Comparison of ENCODE assay signal across 2 cellular contexts in genomic region chr1:109484519-109484975, GRCh38.
TF ChIP-seq lines count a peak whose summit lies in the region.

No MANE protein-coding gene starts in this region.

TF ChIP-seq in A549, 52 proteins besides CTCF, POLR2A, EP300 and RAD21:
- TF ChIP-seq HMGXB4 (CRISPR knock-in tag; IDR thresholded peaks at IDR 0.05; ENCODE audit: borderline replicate concordance) (no peak), HDAC2 (IDR thresholded peaks at IDR 0.05) (no peak), ZFP36 (IDR thresholded peaks at IDR 0.05; ENCODE audit: borderline replicate concordance, partially characterized antibody) (no peak), BHLHE40 (IDR thresholded peaks at IDR 0.05; ENCODE audit: low read depth, low read length) (no peak), JUN (IDR thresholded peaks at IDR 0.05) (no peak)

TF ChIP-seq in GM12878, 131 proteins besides CTCF, POLR2A, EP300 and RAD21:
- peak; percentile 10; the same call in 1 of the 2 replicates for TF ChIP-seq MXI1 (IDR thresholded peaks at IDR 0.05; ENCODE audit: low read depth, low read length)
- TF ChIP-seq HDGF (IDR thresholded peaks at IDR 0.05): peak; percentile 88; the same call in 1 of the 2 replicates
- TF ChIP-seq MAX (IDR thresholded peaks at IDR 0.05; ENCODE audit: low read depth, low read length): peak; percentile 23; the same call in 1 of the 2 replicates
- no peak for TF ChIP-seq NR2C2 (IDR thresholded peaks at IDR 0.05; ENCODE audit: borderline replicate concordance, control insufficient read depth, insufficient read length, low read depth)
- 0 out of 2 replicates have a peak, but pooled peaks have one; percentile 31 for TF ChIP-seq NBN (IDR thresholded peaks at IDR 0.05)
- no peak for TF ChIP-seq DPF2 (IDR thresholded peaks at IDR 0.05)
